1 cellular context compared by ENCODE assay signal in genomic region chr19:719081-719512, GRCh38.
TF ChIP-seq lines count a peak whose summit lies in the region.

No MANE protein-coding gene starts in this region.

TF ChIP-seq in HepG2, 621 proteins besides CTCF, POLR2A, EP300 and RAD21 (continued from another document):
- TF ChIP-seq, protein P1, sequence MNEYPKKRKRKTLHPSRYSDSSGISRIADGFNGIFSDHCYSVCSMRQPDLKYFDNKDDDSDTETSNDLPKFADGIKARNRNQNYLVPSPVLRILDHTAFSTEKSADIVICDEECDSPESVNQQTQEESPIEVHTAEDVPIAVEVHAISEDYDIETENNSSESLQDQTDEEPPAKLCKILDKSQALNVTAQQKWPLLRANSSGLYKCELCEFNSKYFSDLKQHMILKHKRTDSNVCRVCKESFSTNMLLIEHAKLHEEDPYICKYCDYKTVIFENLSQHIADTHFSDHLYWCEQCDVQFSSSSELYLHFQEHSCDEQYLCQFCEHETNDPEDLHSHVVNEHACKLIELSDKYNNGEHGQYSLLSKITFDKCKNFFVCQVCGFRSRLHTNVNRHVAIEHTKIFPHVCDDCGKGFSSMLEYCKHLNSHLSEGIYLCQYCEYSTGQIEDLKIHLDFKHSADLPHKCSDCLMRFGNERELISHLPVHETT (CRISPR knock-in tag; conservative IDR thresholded peaks at IDR 0.05) = no peak
- no peak for TF ChIP-seq SUZ12 (IDR thresholded peaks at IDR 0.05; ENCODE audit: low read depth, low read length)
- TF ChIP-seq LCORL (IDR thresholded peaks at IDR 0.05) = no peak
- peak; percentile 58; the same call in 1 of the 2 replicates for TF ChIP-seq LCORL (CRISPR knock-in tag; IDR thresholded peaks at IDR 0.05)
- TF ChIP-seq ZFYVE20 (CRISPR knock-in tag; IDR thresholded peaks at IDR 0.05; ENCODE audit: borderline replicate concordance, low read depth) = no peak
- TF ChIP-seq ZBED4 (CRISPR knock-in tag; IDR thresholded peaks at IDR 0.05; ENCODE audit: borderline replicate concordance) = peak; percentile 58; the same call in 1 of the 2 replicates
- TF ChIP-seq CEBPB (IDR thresholded peaks at IDR 0.05; ENCODE audit: borderline replicate concordance, low read depth, low read length) = peak; percentile 93
- TF ChIP-seq ZBTB7A (CRISPR knock-in tag; IDR thresholded peaks at IDR 0.05) = peak; percentile 78; the same call in 1 of the 2 replicates
- TF ChIP-seq, protein P2, sequence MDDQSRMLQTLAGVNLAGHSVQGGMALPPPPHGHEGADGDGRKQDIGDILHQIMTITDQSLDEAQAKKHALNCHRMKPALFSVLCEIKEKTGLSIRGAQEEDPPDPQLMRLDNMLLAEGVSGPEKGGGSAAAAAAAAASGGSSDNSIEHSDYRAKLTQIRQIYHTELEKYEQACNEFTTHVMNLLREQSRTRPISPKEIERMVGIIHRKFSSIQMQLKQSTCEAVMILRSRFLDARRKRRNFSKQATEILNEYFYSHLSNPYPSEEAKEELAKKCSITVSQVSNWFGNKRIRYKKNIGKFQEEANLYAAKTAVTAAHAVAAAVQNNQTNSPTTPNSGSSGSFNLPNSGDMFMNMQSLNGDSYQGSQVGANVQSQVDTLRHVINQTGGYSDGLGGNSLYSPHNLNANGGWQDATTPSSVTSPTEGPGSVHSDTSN (CRISPR knock-in tag; IDR thresholded peaks at IDR 0.05; ENCODE audit: borderline replicate concordance) = no peak
- 0 out of 2 replicates have a peak, but pooled peaks have one; percentile 37 for TF ChIP-seq HDAC2 (CRISPR knock-in tag; IDR thresholded peaks at IDR 0.05)
- TF ChIP-seq THAP11 (CRISPR knock-in tag; IDR thresholded peaks at IDR 0.05) = peak; percentile 43; the same call in 1 of the 2 replicates
- no peak for TF ChIP-seq ARID2 (CRISPR knock-in tag; IDR thresholded peaks at IDR 0.05; ENCODE audit: borderline replicate concordance)
- no peak for TF ChIP-seq SRSF9 (IDR thresholded peaks at IDR 0.05; ENCODE audit: borderline replicate concordance, insufficient read depth, low read depth, low read length, poor library complexity, severe bottlenecking)
- no peak for TF ChIP-seq EHMT2 (IDR thresholded peaks at IDR 0.05; ENCODE audit: borderline replicate concordance, low read depth, low read length)
- TF ChIP-seq, protein P3, sequence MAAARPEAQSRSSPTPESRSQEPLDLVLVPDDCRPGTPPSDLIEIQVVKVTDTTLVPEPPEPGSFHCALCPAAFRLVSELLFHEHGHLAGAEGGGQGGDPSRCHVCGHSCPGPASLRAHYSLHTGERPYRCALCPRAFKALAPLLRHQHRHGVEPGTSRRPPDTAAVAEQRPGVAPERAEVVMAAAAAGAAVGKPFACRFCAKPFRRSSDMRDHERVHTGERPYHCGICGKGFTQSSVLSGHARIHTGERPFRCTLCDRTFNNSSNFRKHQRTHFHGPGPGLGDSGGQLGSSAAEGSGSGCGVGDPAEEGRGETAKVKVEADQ (CRISPR knock-in tag; IDR thresholded peaks at IDR 0.05; ENCODE audit: borderline replicate concordance) = peak; percentile 29; the same call in 1 of the 2 replicates
TF ChIP-seq in HepG2: peak in this region for 105.
